ENCODE assay signal across 1 cellular context in genomic region chr6:81697564-81697963, GRCh38.
TF ChIP-seq lines count a peak whose summit lies in the region.

No MANE protein-coding gene starts in this region.

TF ChIP-seq in WTC11, 78 proteins besides CTCF, POLR2A, EP300 and RAD21 (continued from another document):
- TF ChIP-seq ZSCAN18 (CRISPR knock-in tag; IDR thresholded peaks at IDR 0.05) (no peak), ZNF671 (CRISPR knock-in tag; IDR thresholded peaks at IDR 0.05) (no peak), NFATC4 (CRISPR knock-in tag; IDR thresholded peaks at IDR 0.05) (no peak), JAZF1 (CRISPR knock-in tag; IDR thresholded peaks at IDR 0.05) (no peak), ZNF138 (CRISPR knock-in tag; conservative IDR thresholded peaks at IDR 0.05) (no peak), E2F5 (CRISPR knock-in tag; IDR thresholded peaks at IDR 0.05) (no peak), ESRRA (CRISPR knock-in tag; IDR thresholded peaks at IDR 0.05; ENCODE audit: borderline replicate concordance) (no peak), MAX (CRISPR knock-in tag; IDR thresholded peaks at IDR 0.05) (no peak), FOXP1 (CRISPR knock-in tag; IDR thresholded peaks at IDR 0.05; ENCODE audit: borderline replicate concordance) (no peak), NR2C2 (CRISPR knock-in tag; IDR thresholded peaks at IDR 0.05) (no peak), RELA (CRISPR knock-in tag; IDR thresholded peaks at IDR 0.05; ENCODE audit: borderline replicate concordance) (no peak), GTF2I (CRISPR knock-in tag; conservative IDR thresholded peaks at IDR 0.05) (no peak), ATF1 (CRISPR knock-in tag; IDR thresholded peaks at IDR 0.05) (no peak), ZNF281 (CRISPR knock-in tag; IDR thresholded peaks at IDR 0.05) (no peak), ZNF416 (CRISPR knock-in tag; IDR thresholded peaks at IDR 0.05) (no peak), SP1 (CRISPR knock-in tag; conservative IDR thresholded peaks at IDR 0.05) (no peak), HMGA2 (CRISPR knock-in tag; IDR thresholded peaks at IDR 0.05) (no peak), CREB1 (CRISPR knock-in tag; IDR thresholded peaks at IDR 0.05) (no peak), SOX15 (CRISPR knock-in tag; IDR thresholded peaks at IDR 0.05) (no peak)
